ENCODE assay signal across 15 cellular contexts in genomic region chr4:8167815-8168214, GRCh38. TPM values are rescaled to one million over a fixed set of nuclear protein-coding genes. Genes with fewer than 3 reads are reported as not detected.
DNase-seq lines count a peak whose midpoint lies in the region; ATAC-seq and TF ChIP-seq lines count a peak whose summit lies in the region.
"Had no signal": no experiment of that assay in that cellular context is flagged by ENCODE, and none has a peak within 500 bp of the region (broad histone marks: within the 10 kb centered on the region; RNA-seq: fewer than 3 reads in every experiment).

No MANE protein-coding gene starts in this region.

- H3K9me3 Mint-ChIP-seq in activated T-helper 1 cell treated with anti-CD3 and anti-CD28 coated beads, Interleukin-12 subunit alpha, Interleukin-12 subunit beta, Interleukin-2, Interleukin-4 antibody, amounts not matched to agents 30 ng/mL and 10 ng/mL and 1 ng/mL, durations not matched to agents 14 hours and 24 hours and 36 hours, result peaks cover 24% of the 10 kb centered on the region

- H3K36me3 Mint-ChIP-seq in activated T-helper 1 cell treated with anti-CD3 and anti-CD28 coated beads, Interleukin-12 subunit alpha, Interleukin-12 subunit beta, Interleukin-2, Interleukin-4 antibody, amounts not matched to agents 30 ng/mL and 10 ng/mL and 1 ng/mL, durations not matched to agents 14 hours and 24 hours and 36 hours (ENCODE audit: low read depth), result no peaks in the 10 kb centered on the region

- TF ChIP-seq CTCF in lower leg skin (IDR thresholded peaks at IDR 0.05), result no peak

- ATAC-seq in sciatic nerve, result peak; percentile 85

- peaks cover 8% of the 10 kb centered on the region for H3K27me3 Mint-ChIP-seq in activated T-helper 1 cell treated with anti-CD3 and anti-CD28 coated beads, Interleukin-12 subunit alpha, Interleukin-12 subunit beta, Interleukin-2, Interleukin-4 antibody, amounts not matched to agents 30 ng/mL and 10 ng/mL and 1 ng/mL, durations not matched to agents 14 hours and 24 hours and 36 hours (ENCODE audit: insufficient read depth)

- 34 to 44% methylated on average over 2 of the region's 2 CpGs for WGBS in lower leg skin, 2 donors

- TF ChIP-seq POLR2A in lower leg skin (IDR thresholded peaks at IDR 0.05), result no peak

- no peak overlapping the region for H3K4me3 ChIP-seq in lower leg skin (ENCODE audit: low read depth, poor library complexity, severe bottlenecking)
- H3K4me3 ChIP-seq: coronary artery, SJCRH30 had no signal

- DNase-seq in CD1c-positive myeloid dendritic cell (ENCODE audit: extremely low spot score), result peak; percentile 89
- DNase-seq in SKM-1 (lab: John Stamatoyannopoulos, UW; ENCODE audit: unreplicated experiment), result peak; percentile 89
- DNase-seq in iris pigment epithelial cell (ENCODE audit: low read depth), result peak; percentile 44
- no peak for DNase-seq in sciatic nerve (ENCODE audit: low spot score)
- DNase-seq in glomerular visceral epithelial cell (ENCODE audit: extremely low spot score), result no peak
- DNase-seq in lower leg skin (ENCODE audit: low spot score in 2 of 2), result no peak
- no peak for DNase-seq in activated T-helper 1 cell treated with anti-CD3 and anti-CD28 coated beads, Interleukin-12 subunit alpha, Interleukin-12 subunit beta, Interleukin-2, Interleukin-4 antibody, amounts not matched to agents 30 ng/mL and 10 ng/mL and 1 ng/mL, durations not matched to agents 14 hours and 24 hours and 36 hours (ENCODE audit: low spot score)
- DNase-seq in NCI-H1092 (lab: John Stamatoyannopoulos, UW), result no peak
- DNase-seq: activated CD4-positive, alpha-beta T cell treated with anti-CD3 and anti-CD28 coated beads for 1 hour; NCI-H1105 treated with DMSO at 0.1 percent for 48 hours; NK-92 treated with Interleukin-12 subunit alpha and Interleukin-12 subunit beta, amount 100 ng/mL, for 24 hours; SJCRH30; T-helper 9 cell had no signal

- H3K4me1 Mint-ChIP-seq in activated T-helper 1 cell treated with anti-CD3 and anti-CD28 coated beads, Interleukin-12 subunit alpha, Interleukin-12 subunit beta, Interleukin-2, Interleukin-4 antibody, amounts not matched to agents 30 ng/mL and 10 ng/mL and 1 ng/mL, durations not matched to agents 14 hours and 24 hours and 36 hours (ENCODE audit: low read depth), result no peaks in the 10 kb centered on the region

- no peak overlapping the region for H3K27ac Mint-ChIP-seq in activated T-helper 1 cell treated with anti-CD3 and anti-CD28 coated beads, Interleukin-12 subunit alpha, Interleukin-12 subunit beta, Interleukin-2, Interleukin-4 antibody, amounts not matched to agents 30 ng/mL and 10 ng/mL and 1 ng/mL, durations not matched to agents 14 hours and 24 hours and 36 hours

- no peak overlapping the region for H3K4me3 Mint-ChIP-seq in activated T-helper 1 cell treated with anti-CD3 and anti-CD28 coated beads, Interleukin-12 subunit alpha, Interleukin-12 subunit beta, Interleukin-2, Interleukin-4 antibody, amounts not matched to agents 30 ng/mL and 10 ng/mL and 1 ng/mL, durations not matched to agents 14 hours and 24 hours and 36 hours

- intact Hi-C loops in sciatic nerve (cut with DNase I) (no loop called here), lower leg skin (cut with DNase I; ENCODE audit: low total_unique reads) (no loop called here)
- intact Hi-C loops in activated T-helper 1 cell treated with anti-CD3 and anti-CD28 coated beads, Interleukin-12 subunit alpha, Interleukin-12 subunit beta, Interleukin-2, Interleukin-4 antibody, amounts not matched to agents 30 ng/mL and 10 ng/mL and 1 ng/mL, durations not matched to agents 14 hours and 24 hours and 36 hours (cut with micrococcal nuclease), result no loop called here

RNA-seq across cellular contexts. Expression of gene ABLIM2, which starts 9.2 kb away (rescaled TPM):
- total RNA-seq in sciatic nerve (44.4 TPM), lower leg skin (10 to 100 TPM; 10.6 to 31.7 (median 20.3) TPM)
- total RNA-seq in activated T-helper 1 cell treated with anti-CD3 and anti-CD28 coated beads, Interleukin-12 subunit alpha, Interleukin-12 subunit beta, Interleukin-2, Interleukin-4 antibody, amounts not matched to agents 30 ng/mL and 10 ng/mL and 1 ng/mL, durations not matched to agents 14 hours and 24 hours and 36 hours, result 0.24 and 0.36 TPM in 2 replicates

RNA-seq across cellular contexts. Expression of gene SH3TC1, which starts 31.3 kb away (rescaled TPM):
- 52.2 TPM for total RNA-seq in sciatic nerve
- total RNA-seq in lower leg skin, result 10 to 100 TPM; 10.1 to 15.9 (median 11.1) TPM
- 25.4 and 33.6 TPM in 2 replicates for total RNA-seq in activated T-helper 1 cell treated with anti-CD3 and anti-CD28 coated beads, Interleukin-12 subunit alpha, Interleukin-12 subunit beta, Interleukin-2, Interleukin-4 antibody, amounts not matched to agents 30 ng/mL and 10 ng/mL and 1 ng/mL, durations not matched to agents 14 hours and 24 hours and 36 hours
- total RNA-seq: G401 had no signal

Comparison
In these comparisons a context has a peak if more than half of its experiments do, and no peak if none do; other contexts are left out.
1. DNase-seq: peak in CD1c-positive myeloid dendritic cell (single experiment), SKM-1 (single experiment) and iris pigment epithelial cell (single experiment); none in sciatic nerve (single experiment), glomerular visceral epithelial cell (single experiment), lower leg skin (0 of 2), activated T-helper 1 cell treated with anti-CD3 and anti-CD28 coated beads, Interleukin-12 subunit alpha, Interleukin-12 subunit beta, Interleukin-2, Interleukin-4 antibody, amounts not matched to agents 30 ng/mL and 10 ng/mL and 1 ng/mL, durations not matched to agents 14 hours and 24 hours and 36 hours (single experiment) and NCI-H1092 (single experiment).